Comparison of ENCODE assay signal across 8 cellular contexts in genomic region chr1:209965996-209966395, GRCh38. TPM values are rescaled to one million over a fixed set of nuclear protein-coding genes. Genes with fewer than 3 reads are reported as not detected.
"Had no signal": no experiment of that assay in that cellular context is flagged by ENCODE, and none has a peak within 500 bp of the region (broad histone marks: within the 10 kb centered on the region; RNA-seq: fewer than 3 reads in every experiment).

No MANE protein-coding gene starts in this region.

- ATAC-seq: K562 had no signal

- DNase-seq: IMR-90, KBM-7, KG1 had no signal

- FAIRE-seq: HTR-8/SVneo, K562 had no signal

- H3K4me3 ChIP-seq: K562 had no signal

- H3K27ac ChIP-seq: HL-60 had no signal

RNA-seq across cellular contexts. Expression of gene SYT14, which starts 28.0 kb away (rescaled TPM):
- total RNA-seq: HT-29, K562 had no signal
- polyA plus RNA-seq: IgD-negative memory B cell had no signal
